Comparison of ENCODE assay signal across 33 cellular contexts in the genomic region with DNA sequence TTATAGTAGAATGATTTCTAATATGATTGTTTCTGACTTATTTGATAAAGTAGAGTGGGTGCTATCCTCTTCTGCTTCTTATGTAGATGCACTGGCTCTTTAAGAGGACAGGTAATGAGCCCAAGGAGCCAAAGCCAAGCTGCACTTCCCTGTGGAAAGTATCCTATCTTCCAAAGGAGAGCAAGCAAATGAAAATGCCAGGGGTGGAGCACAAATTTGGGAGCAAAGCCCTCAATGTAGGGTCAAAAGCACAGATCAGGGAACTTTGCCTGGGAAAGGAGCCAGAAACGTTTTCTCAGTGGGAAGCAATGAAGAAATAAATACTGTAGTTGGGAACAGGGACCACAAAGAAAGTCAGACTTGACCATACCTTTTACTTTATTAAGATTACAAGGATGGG.
"Had no signal": no experiment of that assay in that cellular context is flagged by ENCODE, and none has a peak within 500 bp of the region (broad histone marks: within the 10 kb centered on the region; RNA-seq: fewer than 3 reads in every experiment).

No MANE protein-coding gene starts in this region.

- DNase-seq: Karpas-422, Kasumi-1, MG63, MM.1S, MV-4-11, NCI-H1048, NCI-H1092, NCI-H1092 treated with DMSO at 0.1 percent for 48 hours, NCI-H1105, NCI-H1105 treated with DMSO at 0.1 percent for 48 hours, NCI-H1417, NCI-H1417 treated with DMSO at 0.1 percent for 48 hours, NCI-H1436, NCI-H1436 treated with DMSO at 0.1 percent for 48 hours, NCI-H146, NCI-H1694, NCI-H1694 treated with DMSO at 0.1 percent for 48 hours, NCI-H187, NCI-H187 treated with DMSO at 0.1 percent for 48 hours, NCI-H1930, NCI-H2029, NCI-H2029 treated with DMSO at 0.1 percent for 48 hours, NCI-H2081, NCI-H2081 treated with DMSO at 0.1 percent for 48 hours, NCI-H2107, NCI-H2171, NCI-H2171 treated with DMSO at 0.1 percent for 48 hours, NCI-H2227 treated with DMSO at 0.1 percent for 48 hours, NCI-H226, NCI-H345, NCI-H446, NCI-H446 treated with DMSO at 0.1 percent for 48 hours, NCI-H510A had no signal
